8 cellular contexts compared by ENCODE assay signal in genomic region chr14:105315941-105316562, GRCh38. TPM values are rescaled to one million over a fixed set of nuclear protein-coding genes. Genes with fewer than 3 reads are reported as not detected.
DNase-seq lines count a peak whose midpoint lies in the region; ATAC-seq and TF ChIP-seq lines count a peak whose summit lies in the region.

No MANE protein-coding gene starts in this region.

- H3K36me3 ChIP-seq in MM.1S (replicated peaks; ENCODE audit: insufficient read depth, low read length) (no peaks in the 10 kb centered on the region), colonic mucosa (no peaks in the 10 kb centered on the region)

- no peaks in the 10 kb centered on the region for H4K20me1 ChIP-seq in MM.1S (ENCODE audit: insufficient read depth, low read length)

- H3K27me3 ChIP-seq in CD4-positive, alpha-beta T cell (ENCODE audit: control insufficient read depth, insufficient read depth, low read length) = no peaks in the 10 kb centered on the region
- H3K27me3 ChIP-seq in MM.1S (replicated peaks; ENCODE audit: insufficient read depth, low read length) (no peaks in the 10 kb centered on the region), colonic mucosa (no peaks in the 10 kb centered on the region)

- H3K4me3 Mint-ChIP-seq in CD4-positive, alpha-beta T cell = peak overlapping the region; percentile 95
- peak overlapping the region; percentile 84 for H3K4me3 Mint-ChIP-seq in nephron progenitor cell

- DNase-seq in CD4-positive, alpha-beta T cell = peak in 1 of 10 experiments; percentile 8
- DNase-seq in MM.1S (no peak), colonic mucosa (no peak), nephron progenitor cell (no peak), COLO829 (ENCODE audit: low spot score) (no peak)

- no peaks in the 10 kb centered on the region for H3K9me2 ChIP-seq in MM.1S (replicated peaks; ENCODE audit: insufficient read depth, low read length)

- H3K4me3 ChIP-seq in MM.1S (ENCODE audit: low read length) = peak overlapping the region; percentile 63; the same call in 1 of the 2 replicates
- H3K4me3 ChIP-seq in colonic mucosa = peak overlapping the region; percentile 52

- intact Hi-C loops in CD4-positive, alpha-beta T cell (cut with DNase I, micrococcal nuclease) = loop anchor here (1.0 to 2.0 kb wide), 3 partner anchors 15 to 175 kb away; partner anchors contain the start of genes BRF1 (in 1 of the 2) and TEDC1 (in 1 of the 2)
- intact Hi-C loops in colonic mucosa (cut with DNase I) = loop anchor here (5.0 kb wide), 1 partner anchor 69 kb away; the partner anchor contains the start of gene BTBD6

- no peak overlapping the region for H2AFZ ChIP-seq in MM.1S (ENCODE audit: low read length)

- H3K9me3 ChIP-seq in CD4-positive, alpha-beta T cell (ENCODE audit: control insufficient read depth, low read length) = no peaks in the 10 kb centered on the region
- H3K9me3 ChIP-seq in MM.1S (replicated peaks; ENCODE audit: insufficient read depth, low read length) (no peaks in the 10 kb centered on the region), colonic mucosa (no peaks in the 10 kb centered on the region)

- no peak for TF ChIP-seq CTCF in CD4-positive, alpha-beta T cell (IDR thresholded peaks at IDR 0.05)
- TF ChIP-seq CTCF in MM.1S (IDR thresholded peaks at IDR 0.05; ENCODE audit: low read length) = no peak
- TF ChIP-seq CTCF in colonic mucosa (IDR thresholded peaks at IDR 0.05) = no peak
- TF ChIP-seq CTCF in nephron progenitor cell (IDR thresholded peaks at IDR 0.05) = no peak

- H3K27ac Mint-ChIP-seq in CD4-positive, alpha-beta T cell = peak overlapping the region; percentile 88
- H3K27ac Mint-ChIP-seq in nephron progenitor cell = no peak overlapping the region

- no peaks in the 10 kb centered on the region for H3K27me3 Mint-ChIP-seq in CD4-positive, alpha-beta T cell
- peaks cover 22% of the 10 kb centered on the region for H3K27me3 Mint-ChIP-seq in nephron progenitor cell (ENCODE audit: low read depth, poor library complexity)

- CTCF ChIA-PET in CD4-positive, alpha-beta T cell (lab: Charles Lee) = no interaction called here

- no peak overlapping the region for H3K27ac ChIP-seq in CD4-positive, alpha-beta T cell (ENCODE audit: low read depth, low read length)
- H3K27ac ChIP-seq in MM.1S (ENCODE audit: low read length) (no peak overlapping the region), colonic mucosa (no peak overlapping the region)

- no peak for ATAC-seq in CD4-positive, alpha-beta T cell (ENCODE audit: poor library complexity)
- no peak for ATAC-seq in HG03039 (IDR thresholded peaks at IDR 0.05; ENCODE audit: unreplicated experiment)
- no peak for ATAC-seq in GM21515 (IDR thresholded peaks at IDR 0.05; ENCODE audit: unreplicated experiment)
- ATAC-seq in GM18868 (IDR thresholded peaks at IDR 0.05; ENCODE audit: unreplicated experiment) = no peak

- H3K4me1 ChIP-seq in MM.1S (ENCODE audit: low read length) (no peaks in the 10 kb centered on the region), colonic mucosa (peaks cover 6% of the 10 kb centered on the region)

- H3F3A ChIP-seq in MM.1S (ENCODE audit: insufficient read depth, low read length) = no peaks in the 10 kb centered on the region

- H3K79me2 ChIP-seq in MM.1S (ENCODE audit: low read length) = peaks cover 12% of the 10 kb centered on the region; the same call in 1 of the 2 replicates

- H3K9me3 Mint-ChIP-seq in CD4-positive, alpha-beta T cell = no peaks in the 10 kb centered on the region
- peaks cover 6% of the 10 kb centered on the region for H3K9me3 Mint-ChIP-seq in nephron progenitor cell

- H3K4me1 Mint-ChIP-seq in CD4-positive, alpha-beta T cell (ENCODE audit: low read depth) = peaks cover 22% of the 10 kb centered on the region
- H3K4me1 Mint-ChIP-seq in nephron progenitor cell = peaks cover 16% of the 10 kb centered on the region

- H3K9ac ChIP-seq in MM.1S (ENCODE audit: low read length) (no peak overlapping the region), colonic mucosa (ENCODE audit: low read depth in 2 of 2, low read length in 2 of 2) (peak overlapping the region; percentile 1 to 81)

- peaks cover 5% of the 10 kb centered on the region for H3K36me3 Mint-ChIP-seq in CD4-positive, alpha-beta T cell (ENCODE audit: low read depth)
- H3K36me3 Mint-ChIP-seq in nephron progenitor cell (ENCODE audit: low read depth) = peaks cover 16% of the 10 kb centered on the region

- POLR2A ChIA-PET in CD4-positive, alpha-beta T cell (lab: Charles Lee) = interaction anchor here (0.8 to 5.3 kb wide), 4 partner anchors 16 to 174 kb away, joined by 3 to 95 read pairs (median 15); partner anchors contain the start of genes BRF1, BTBD6 and TEDC1

- H3K4me2 ChIP-seq in MM.1S (ENCODE audit: low read depth, low read length) = peak overlapping the region; percentile 82

RNA-seq across cellular contexts. Expression of gene PACS2, which starts 1.5 kb away (rescaled TPM):
- 10 to 100 TPM; 57.7 to 61.5 TPM for total RNA-seq in CD4-positive, alpha-beta T cell
- 10 to 100 TPM; 44.1 to 82.5 TPM for total RNA-seq in colonic mucosa

RNA-seq across cellular contexts. Expression of gene BRF1, which starts 15.3 kb away (rescaled TPM):
- 10 to 100 TPM; 77.4 to 77.7 TPM for total RNA-seq in CD4-positive, alpha-beta T cell
- total RNA-seq in colonic mucosa = 10 to 100 TPM; 27.2 to 40.6 TPM
